ENCODE assay signal across 25 cellular contexts in genomic region chr3:101846709-101847108, GRCh38. TPM values are rescaled to one million over a fixed set of nuclear protein-coding genes. Genes with fewer than 3 reads are reported as not detected.
DNase-seq lines count a peak whose midpoint lies in the region; ATAC-seq and TF ChIP-seq lines count a peak whose summit lies in the region.
"Had no signal": no experiment of that assay in that cellular context is flagged by ENCODE, and none has a peak within 500 bp of the region (broad histone marks: within the 10 kb centered on the region; RNA-seq: fewer than 3 reads in every experiment).

No MANE protein-coding gene starts in this region.

- H3K9me3 ChIP-seq in OCI-LY7 (ENCODE audit: low read length) (no peaks in the 10 kb centered on the region), left lung (no peaks in the 10 kb centered on the region)
- H3K9me3 ChIP-seq: adrenal gland, HAP-1, mucosa of descending colon had no signal

- H4K20me1 ChIP-seq in OCI-LY7 (ENCODE audit: insufficient read depth, low read length) (peaks cover 12% of the 10 kb centered on the region; the same call in 1 of the 2 replicates), GM23338 (replicated peaks; ENCODE audit: insufficient read depth) (peaks cover 11% of the 10 kb centered on the region)

- intact Hi-C loops in OCI-LY7 (cut with micrococcal nuclease; ENCODE audit: unreplicated experiment), result no loop called here
- intact Hi-C loops in left lung (cut with DNase I), result no loop called here
- intact Hi-C loops in activated T-helper 2 cell treated with anti-CD3 and anti-CD28 coated beads, Interferon-gamma antibody, Interleukin-2, Interleukin-4, amounts not matched to agents 10 μg/mL and 5 μg/mL and 100 μg/mL, durations not matched to agents 14 hours and 24 hours and 36 hours (cut with micrococcal nuclease), result no loop called here

- no peak for TF ChIP-seq CTCF in OCI-LY7 (conservative IDR thresholded peaks at IDR 0.05; ENCODE audit: low read length)
- no peak for TF ChIP-seq CTCF in left lung (IDR thresholded peaks at IDR 0.05)
- no peak for TF ChIP-seq CTCF in type B pancreatic cell (conservative IDR thresholded peaks at IDR 0.05)
- no peak for TF ChIP-seq CTCF in GM23338 (conservative IDR thresholded peaks at IDR 0.05; ENCODE audit: low read depth in 2 of 2)

- CTCF ChIA-PET in OCI-LY7 (lab: Charles Lee; ENCODE audit: unreplicated experiment) (no interaction called here), HEK293T (lab: Yijun Ruan, JAX) (no interaction called here)

- H3K4me1 Mint-ChIP-seq in type B pancreatic cell (ENCODE audit: unreplicated experiment), result peaks cover 21% of the 10 kb centered on the region
- peaks cover 25% of the 10 kb centered on the region for H3K4me1 Mint-ChIP-seq in activated T-helper 2 cell treated with anti-CD3 and anti-CD28 coated beads, Interferon-gamma antibody, Interleukin-2, Interleukin-4, amounts not matched to agents 10 μg/mL and 5 μg/mL and 100 μg/mL, durations not matched to agents 14 hours and 24 hours and 36 hours (ENCODE audit: low read depth)
- peaks cover 44% of the 10 kb centered on the region for H3K4me1 Mint-ChIP-seq in GM23338

- peaks cover 16% of the 10 kb centered on the region for H3K36me3 Mint-ChIP-seq in type B pancreatic cell
- peaks cover 54% of the 10 kb centered on the region for H3K36me3 Mint-ChIP-seq in activated T-helper 2 cell treated with anti-CD3 and anti-CD28 coated beads, Interferon-gamma antibody, Interleukin-2, Interleukin-4, amounts not matched to agents 10 μg/mL and 5 μg/mL and 100 μg/mL, durations not matched to agents 14 hours and 24 hours and 36 hours (ENCODE audit: low read depth)
- peaks cover 17% of the 10 kb centered on the region for H3K36me3 Mint-ChIP-seq in GM23338 (ENCODE audit: low read depth)

- BruUV-seq in OCI-LY7 (replicated peaks; lab: Mats Ljungman, UMichigan), result no TSS peak

- H3K4me2 ChIP-seq in OCI-LY7 (ENCODE audit: low read length), result no peak overlapping the region
- no peak overlapping the region for H3K4me2 ChIP-seq in GM23338

- H3K27me3 ChIP-seq in left lung, result no peaks in the 10 kb centered on the region
- no peaks in the 10 kb centered on the region for H3K27me3 ChIP-seq in GM23338 (ENCODE audit: insufficient read depth)
- H3K27me3 ChIP-seq: adrenal gland had no signal

- no peak overlapping the region for H3K27ac ChIP-seq in OCI-LY7 (ENCODE audit: low read depth, low read length, poor library complexity, severe bottlenecking)
- peak overlapping the region; percentile 99 to 100 for H3K27ac ChIP-seq in left lung
- no peak overlapping the region for H3K27ac ChIP-seq in GM23338 (ENCODE audit: low read depth)
- H3K27ac ChIP-seq: adrenal gland had no signal

- H3K4me1 ChIP-seq in OCI-LY7 (ENCODE audit: insufficient read depth, low read length, poor library complexity, severe bottlenecking) (peaks cover 45% of the 10 kb centered on the region), left lung (peaks cover 6 to 27% of the 10 kb centered on the region in 2 donors), GM23338 (ENCODE audit: insufficient read depth) (peaks cover 30% of the 10 kb centered on the region)

- H3F3A ChIP-seq in GM23338 (replicated peaks; ENCODE audit: low read depth), result 0 out of 2 replicates have a peak, but pooled peaks cover 6% of the 10 kb centered on the region

- H3K4me3 Mint-ChIP-seq in type B pancreatic cell (no peak overlapping the region), GM23338 (no peak overlapping the region)
- no peak overlapping the region for H3K4me3 Mint-ChIP-seq in activated T-helper 2 cell treated with anti-CD3 and anti-CD28 coated beads, Interferon-gamma antibody, Interleukin-2, Interleukin-4, amounts not matched to agents 10 μg/mL and 5 μg/mL and 100 μg/mL, durations not matched to agents 14 hours and 24 hours and 36 hours (ENCODE audit: low read depth)
- H3K4me3 Mint-ChIP-seq: activated CD8-positive, alpha-beta T cell treated with anti-CD3 and anti-CD28 coated beads for 36 hours; stimulated activated effector memory CD8-positive, alpha-beta T cell treated with anti-CD3 and anti-CD28 coated beads, Interleukin-12 subunit alpha, Interleukin-12 subunit beta, amount 100 ng/mL, for 72 hours had no signal

- DNase-seq in DMS 273 (lab: John Stamatoyannopoulos, UW; ENCODE audit: unreplicated experiment), result peak; percentile 22
- DNase-seq in DMS 273 treated with DMSO at 0.1 percent for 48 hours (lab: John Stamatoyannopoulos, UW), result no peak
- DNase-seq in OCI-LY7 (ENCODE audit: low spot score), result peak; percentile 43
- no peak for DNase-seq in left lung
- DNase-seq in type B pancreatic cell (ENCODE audit: extremely low spot score, unreplicated experiment), result no peak
- DNase-seq in HEK293T (ENCODE audit: extremely low spot score), result no peak
- DNase-seq in activated T-helper 2 cell treated with anti-CD3 and anti-CD28 coated beads, Interferon-gamma antibody, Interleukin-2, Interleukin-4, amounts not matched to agents 10 μg/mL and 5 μg/mL and 100 μg/mL, durations not matched to agents 14 hours and 24 hours and 36 hours (ENCODE audit: low spot score), result no peak
- DNase-seq in GM23338 (ENCODE audit: low spot score), result no peak
- DNase-seq: activated CD4-positive, CD25-positive, alpha-beta regulatory T cell; activated CD8-positive, alpha-beta T cell treated with anti-CD3 and anti-CD28 coated beads for 36 hours; activated gamma-delta T cell treated with Interleukin-2 at 50 U/mL for 16 hours; activated T-cell treated with anti-CD3 and anti-CD28 coated beads for 4 hours; adrenal gland; COR-L47; dermis blood vessel endothelial cell; EL; head of caudate nucleus; MM.1S; mucosa of descending colon; NCI-H1436 treated with DMSO at 0.1 percent for 48 hours; stimulated activated CD4-positive, alpha-beta T cell treated with anti-CD3 and anti-CD28 coated beads, Interleukin-2, amount 100 ng/mL, for 24 hours; T-helper 9 cell had no signal

- H3K9me2 ChIP-seq in OCI-LY7 (ENCODE audit: insufficient read depth, low read length), result no peaks in the 10 kb centered on the region
- H3K9me2 ChIP-seq in GM23338 (ENCODE audit: insufficient read depth), result no peaks in the 10 kb centered on the region; the same call in 1 of the 2 replicates

- peak overlapping the region; percentile 96 for H3K27ac Mint-ChIP-seq in type B pancreatic cell
- H3K27ac Mint-ChIP-seq in activated T-helper 2 cell treated with anti-CD3 and anti-CD28 coated beads, Interferon-gamma antibody, Interleukin-2, Interleukin-4, amounts not matched to agents 10 μg/mL and 5 μg/mL and 100 μg/mL, durations not matched to agents 14 hours and 24 hours and 36 hours, result no peak overlapping the region
- no peak overlapping the region for H3K27ac Mint-ChIP-seq in GM23338
- H3K27ac Mint-ChIP-seq: activated CD8-positive, alpha-beta T cell treated with anti-CD3 and anti-CD28 coated beads for 36 hours; stimulated activated effector memory CD8-positive, alpha-beta T cell treated with anti-CD3 and anti-CD28 coated beads, Interleukin-12 subunit alpha, Interleukin-12 subunit beta, amount 100 ng/mL, for 72 hours had no signal

- POLR2A ChIA-PET in OCI-LY7 (lab: Charles Lee), result interaction anchor here (0.8 kb wide), 1 partner anchor 11 kb away, joined by 3 read pairs; no protein-coding TSS in a partner anchor
- POLR2A ChIA-PET in HEK293T (lab: Yijun Ruan, JAX), result no interaction called here

- H3K27me3 Mint-ChIP-seq in type B pancreatic cell, result no peaks in the 10 kb centered on the region
- H3K27me3 Mint-ChIP-seq in activated T-helper 2 cell treated with anti-CD3 and anti-CD28 coated beads, Interferon-gamma antibody, Interleukin-2, Interleukin-4, amounts not matched to agents 10 μg/mL and 5 μg/mL and 100 μg/mL, durations not matched to agents 14 hours and 24 hours and 36 hours (ENCODE audit: low read depth), result no peaks in the 10 kb centered on the region
- peaks cover 12% of the 10 kb centered on the region for H3K27me3 Mint-ChIP-seq in GM23338 (ENCODE audit: insufficient read depth, low read depth, poor library complexity)
- H3K27me3 Mint-ChIP-seq: activated CD8-positive, alpha-beta T cell treated with anti-CD3 and anti-CD28 coated beads for 36 hours had no signal

- H3K36me3 ChIP-seq in OCI-LY7 (ENCODE audit: insufficient read depth, low read length) (peaks cover 12% of the 10 kb centered on the region), left lung (peaks cover 0 to under 1% of the 10 kb centered on the region in 2 donors), GM23338 (ENCODE audit: insufficient read depth) (no peaks in the 10 kb centered on the region)
- H3K36me3 ChIP-seq: adrenal gland, HAP-1 had no signal

- H3K79me2 ChIP-seq in OCI-LY7 (ENCODE audit: insufficient read depth, low read depth, low read length) (peaks cover 18% of the 10 kb centered on the region), GM23338 (replicated peaks; ENCODE audit: insufficient read depth) (peaks cover 22% of the 10 kb centered on the region)

- H3K4me3 ChIP-seq in OCI-LY7 (ENCODE audit: low read depth, low read length, poor library complexity, severe bottlenecking) (no peak overlapping the region), left lung (no peak overlapping the region), GM23338 (no peak overlapping the region)
- H3K4me3 ChIP-seq: adrenal gland, HAP-1, K562, mucosa of descending colon had no signal

- no peak overlapping the region for H2AFZ ChIP-seq in OCI-LY7 (ENCODE audit: low read length)
- H2AFZ ChIP-seq in GM23338, result no peak overlapping the region

- H3K9me3 Mint-ChIP-seq in type B pancreatic cell, result no peaks in the 10 kb centered on the region
- H3K9me3 Mint-ChIP-seq in activated T-helper 2 cell treated with anti-CD3 and anti-CD28 coated beads, Interferon-gamma antibody, Interleukin-2, Interleukin-4, amounts not matched to agents 10 μg/mL and 5 μg/mL and 100 μg/mL, durations not matched to agents 14 hours and 24 hours and 36 hours, result no peaks in the 10 kb centered on the region
- no peaks in the 10 kb centered on the region; the same call in 2 of the 3 replicates for H3K9me3 Mint-ChIP-seq in GM23338
- H3K9me3 Mint-ChIP-seq: stimulated activated effector memory CD8-positive, alpha-beta T cell treated with anti-CD3 and anti-CD28 coated beads, Interleukin-12 subunit alpha, Interleukin-12 subunit beta, amount 100 ng/mL, for 72 hours had no signal

- ATAC-seq in left lung (no peak), GM23338 (no peak)
- ATAC-seq: activated CD8-positive, alpha-beta T cell treated with anti-CD3 and anti-CD28 coated beads for 36 hours; K562; mucosa of descending colon; stimulated activated effector memory CD8-positive, alpha-beta T cell treated with anti-CD3 and anti-CD28 coated beads, Interleukin-12 subunit alpha, Interleukin-12 subunit beta, amount 100 ng/mL, for 72 hours had no signal

TF ChIP-seq in HEK293T, 16 proteins besides CTCF, POLR2A, EP300 and RAD21 (continues in another document):
- TF ChIP-seq ZNF384 (IDR thresholded peaks at IDR 0.05), result no peak

TF ChIP-seq in GM23338, 12 proteins besides CTCF, POLR2A, EP300 and RAD21 (continues in another document):
- no peak for TF ChIP-seq STAT1 (IDR thresholded peaks at IDR 0.05; ENCODE audit: unreplicated experiment)

RNA-seq across cellular contexts. Expression of gene NFKBIZ, which starts 2.6 kb away (rescaled TPM):
- 11.8 and 14.1 TPM in 2 replicates for total RNA-seq in OCI-LY7 (2014; rRNA removed; shearing (Covaris generic))
- total RNA-seq in OCI-LY7 (2022) (26.6 and 33.3 TPM in 2 replicates), left lung (10 to 100 TPM; 57.9 to 76.0 TPM), type B pancreatic cell (ENCODE audit: low replicate concordance) (54.1 and 87.6 TPM in 2 replicates)
- 122 and 140 TPM in 2 replicates for total RNA-seq in activated T-helper 2 cell treated with anti-CD3 and anti-CD28 coated beads, Interferon-gamma antibody, Interleukin-2, Interleukin-4, amounts not matched to agents 10 μg/mL and 5 μg/mL and 100 μg/mL, durations not matched to agents 14 hours and 24 hours and 36 hours
- total RNA-seq in GM23338 (2014; rRNA removed; shearing (Covaris generic)), result 13.1 and 18.2 TPM in 2 replicates
- 14.1 TPM in 2 replicates for polyA plus RNA-seq in GM23338 (2016; fragmentation: Nextera tagmentation; extraction: Ambion mirVana)

Comparison
In these comparisons a context has a peak if more than half of its experiments do, and no peak if none do; other contexts are left out.
1. DNase-seq: peak in DMS 273 (single experiment) and OCI-LY7 (single experiment); none in DMS 273 treated with DMSO at 0.1 percent for 48 hours (single experiment), left lung (0 of 2), type B pancreatic cell (single experiment), HEK293T (single experiment), activated T-helper 2 cell treated with anti-CD3 and anti-CD28 coated beads, Interferon-gamma antibody, Interleukin-2, Interleukin-4, amounts not matched to agents 10 μg/mL and 5 μg/mL and 100 μg/mL, durations not matched to agents 14 hours and 24 hours and 36 hours (single experiment) and GM23338 (single experiment).
2. H3K27ac ChIP-seq: peak in left lung (2 of 2); none in OCI-LY7 (single experiment) and GM23338 (single experiment).